18 cellular contexts compared by ENCODE assay signal in genomic region chr12:47509398-47509851, GRCh38.
DNase-seq lines count a peak whose midpoint lies in the region; ATAC-seq and TF ChIP-seq lines count a peak whose summit lies in the region.
"Had no signal": no experiment of that assay in that cellular context is flagged by ENCODE, and none has a peak within 500 bp of the region (broad histone marks: within the 10 kb centered on the region; RNA-seq: fewer than 3 reads in every experiment).

No MANE protein-coding gene starts in this region.

- H3K4me3 Mint-ChIP-seq in type B pancreatic cell = no peak overlapping the region
- H3K4me3 Mint-ChIP-seq: CD8-positive, alpha-beta memory T cell; dendritic cell treated with granulocyte-macrophage colony-stimulating factor and Interleukin-4, amounts not matched to agents 40 ng/mL and 50 ng/mL, for 4 days; H9; naive B cell; stimulated activated naive B cell treated with anti-CD40 and anti-IgM and Interleukin-4, amounts not matched to agents 10 μg/mL and 1 μg/mL and 100 μg/mL, for 72 hours had no signal

- H3K27ac Mint-ChIP-seq in type B pancreatic cell = no peak overlapping the region
- H3K27ac Mint-ChIP-seq: activated naive CD4-positive, alpha-beta T cell treated with anti-CD3 and anti-CD28 coated beads, Interleukin-2, amount 50 U/mL, for 72 hours; CD8-positive, alpha-beta memory T cell; dendritic cell treated with granulocyte-macrophage colony-stimulating factor and Interleukin-4, amounts not matched to agents 40 ng/mL and 50 ng/mL, for 4 days; H9; naive B cell; stimulated activated naive B cell treated with anti-CD40 and anti-IgM and Interleukin-4, amounts not matched to agents 10 μg/mL and 1 μg/mL and 100 μg/mL, for 72 hours had no signal

- H3K27ac ChIP-seq in ovary = peak overlapping the region in 1 of 2 donors; percentile 26
- H3K27ac ChIP-seq in colonic mucosa = no peak overlapping the region
- H3K27ac ChIP-seq: SJCRH30 had no signal

- peaks cover 10% of the 10 kb centered on the region for H3K9me3 Mint-ChIP-seq in type B pancreatic cell

- ATAC-seq in sciatic nerve = peak; percentile 71
- ATAC-seq: activated naive CD4-positive, alpha-beta T cell treated with anti-CD3 and anti-CD28 coated beads, Interleukin-2, amount 50 U/mL, for 72 hours; gastroesophageal sphincter; stimulated activated naive B cell treated with anti-CD40 and anti-IgM and Interleukin-4, amounts not matched to agents 10 μg/mL and 1 μg/mL and 100 μg/mL, for 72 hours had no signal

- TF ChIP-seq CTCF in fibroblast of the aortic adventitia (IDR thresholded peaks at IDR 0.05; ENCODE audit: insufficient read depth, low read length) = no peak
- no peak for TF ChIP-seq CTCF in ovary (IDR thresholded peaks at IDR 0.05)
- TF ChIP-seq CTCF in colonic mucosa (IDR thresholded peaks at IDR 0.05) = no peak
- TF ChIP-seq CTCF in type B pancreatic cell (conservative IDR thresholded peaks at IDR 0.05) = no peak

- intact Hi-C loops in sciatic nerve (cut with DNase I) = no loop called here
- intact Hi-C loops in ovary (cut with DNase I) = no loop called here
- intact Hi-C loops in colonic mucosa (cut with DNase I) = no loop called here

- no peaks in the 10 kb centered on the region for H3K9me3 ChIP-seq in adipocyte (ENCODE audit: control insufficient read depth, low read length)
- H3K9me3 ChIP-seq in ovary = no peaks in the 10 kb centered on the region
- H3K9me3 ChIP-seq in colonic mucosa = no peaks in the 10 kb centered on the region
- H3K9me3 ChIP-seq: SJCRH30 had no signal

- peak; percentile 89 for DNase-seq in EL
- peak; percentile 69 for DNase-seq in adipocyte (ENCODE audit: low read depth)
- peak; percentile 87 for DNase-seq in fibroblast of the aortic adventitia (ENCODE audit: low read depth)
- DNase-seq in sciatic nerve (ENCODE audit: low spot score) = no peak
- no peak for DNase-seq in ovary
- DNase-seq in colonic mucosa = no peak
- no peak for DNase-seq in T-helper 1 cell
- DNase-seq in type B pancreatic cell (ENCODE audit: extremely low spot score, unreplicated experiment) = no peak
- DNase-seq: CD8-positive, alpha-beta memory T cell; H9; islet precursor cell; naive B cell; NCI-H2107; SJCRH30; stimulated activated naive B cell treated with anti-CD40 and anti-IgM and Interleukin-4, amounts not matched to agents 10 μg/mL and 1 μg/mL and 100 μg/mL, for 72 hours had no signal

- no peak for TF ChIP-seq POLR2A in ovary (IDR thresholded peaks at IDR 0.05)

- H3K4me1 ChIP-seq in adipocyte (ENCODE audit: control insufficient read depth, insufficient read depth, low read length) = peaks cover 22% of the 10 kb centered on the region
- H3K4me1 ChIP-seq in ovary (ENCODE audit: insufficient read depth) = peaks cover 1% of the 10 kb centered on the region
- no peaks in the 10 kb centered on the region for H3K4me1 ChIP-seq in colonic mucosa
- H3K4me1 ChIP-seq: SJCRH30 had no signal

- no peaks in the 10 kb centered on the region for H3K36me3 Mint-ChIP-seq in type B pancreatic cell

- H3K4me1 Mint-ChIP-seq in type B pancreatic cell (ENCODE audit: unreplicated experiment) = no peaks in the 10 kb centered on the region
- H3K4me1 Mint-ChIP-seq: CD8-positive, alpha-beta memory T cell; H9; naive B cell; stimulated activated naive B cell treated with anti-CD40 and anti-IgM and Interleukin-4, amounts not matched to agents 10 μg/mL and 1 μg/mL and 100 μg/mL, for 72 hours had no signal

- no peaks in the 10 kb centered on the region for H3K27me3 ChIP-seq in adipocyte (replicated peaks; ENCODE audit: control insufficient read depth, insufficient read depth, low read length)
- H3K27me3 ChIP-seq in ovary = no peaks in the 10 kb centered on the region
- no peaks in the 10 kb centered on the region for H3K27me3 ChIP-seq in colonic mucosa
- H3K27me3 ChIP-seq: gastroesophageal sphincter, SJCRH30 had no signal

- TF ChIP-seq EP300 in ovary (IDR thresholded peaks at IDR 0.05) = no peak

- H3K36me3 ChIP-seq in adipocyte (ENCODE audit: control insufficient read depth, insufficient read depth, low read length, severe bottlenecking) (no peaks in the 10 kb centered on the region), ovary (no peaks in the 10 kb centered on the region), colonic mucosa (no peaks in the 10 kb centered on the region)
- H3K36me3 ChIP-seq: gastroesophageal sphincter, SJCRH30 had no signal

- H3K4me3 ChIP-seq in adipocyte (ENCODE audit: low read length) (peak overlapping the region; percentile 17), fibroblast of the aortic adventitia (ENCODE audit: low read depth, low read length) (no peak overlapping the region), ovary (no peak overlapping the region), colonic mucosa (no peak overlapping the region)
- H3K4me3 ChIP-seq: gastroesophageal sphincter, SJCRH30 had no signal

- H3K27me3 Mint-ChIP-seq in type B pancreatic cell = peaks cover 7% of the 10 kb centered on the region
- H3K27me3 Mint-ChIP-seq: dendritic cell treated with granulocyte-macrophage colony-stimulating factor and Interleukin-4, amounts not matched to agents 40 ng/mL and 50 ng/mL, for 4 days had no signal

- H3K9ac ChIP-seq in adipocyte (ENCODE audit: low read length) = no peak overlapping the region
- H3K9ac ChIP-seq in colonic mucosa (ENCODE audit: low read depth in 2 of 2, low read length in 2 of 2) = no peak overlapping the region

- WGBS in ovary, 3 donors = 61 to 78% (median 73%) methylated on average over 1 of the region's 1 CpG

Comparison
In these comparisons a context has a peak if more than half of its experiments do, and no peak if none do; other contexts are left out.
1. DNase-seq: peak in EL (single experiment), adipocyte (single experiment) and fibroblast of the aortic adventitia (single experiment); none in sciatic nerve (single experiment), ovary (0 of 5), colonic mucosa (single experiment), T-helper 1 cell (0 of 5) and type B pancreatic cell (single experiment).